Comparison of ENCODE assay signal across 17 cellular contexts in genomic region chr4:25131396-25131795, GRCh38. TPM values are rescaled to one million over a fixed set of nuclear protein-coding genes. Genes with fewer than 3 reads are reported as not detected.
A peak's percentile ranks its signal among the peaks of the same experiment; 100 is the strongest.
DNase-seq lines count a peak whose midpoint lies in the region; TF ChIP-seq lines count a peak whose summit lies in the region.
"Had no signal": no experiment of that assay in that cellular context is flagged by ENCODE, and none has a peak within 500 bp of the region (broad histone marks: within the 10 kb centered on the region; RNA-seq: fewer than 3 reads in every experiment).

No MANE protein-coding gene starts in this region.

- H3K4me3 ChIP-seq in HUES48 (ENCODE audit: low read depth, low read length): peak overlapping the region; percentile 37; the same call in 1 of the 2 replicates
- peak overlapping the region; percentile 3; the same call in 1 of the 2 replicates for H3K4me3 ChIP-seq in HUES64 (ENCODE audit: low read length)
- H3K4me3 ChIP-seq in endodermal cell (ENCODE audit: low read length): no peak overlapping the region
- H3K4me3 ChIP-seq in WERI-Rb-1 (ENCODE audit: low read depth, low read length): no peak overlapping the region

- 55% methylated on average over 2 of the region's 2 CpGs for WGBS in HUES64
- WGBS in endodermal cell (ENCODE audit: insufficient coverage in 1 of 2, insufficient read length in 1 of 2), 2 experiments: 13 to 65% methylated on average over 1 to 2 of the region's 2 CpGs

- peaks cover 8% of the 10 kb centered on the region for H3K36me3 Mint-ChIP-seq in endodermal cell (ENCODE audit: low read depth)
- H3K36me3 Mint-ChIP-seq in neural crest cell (ENCODE audit: low read depth): peaks cover 14% of the 10 kb centered on the region
- peaks cover 26% of the 10 kb centered on the region for H3K36me3 Mint-ChIP-seq in activated naive CD8-positive, alpha-beta T cell treated with anti-CD3 and anti-CD28 coated beads for 36 hours

- H3K27ac Mint-ChIP-seq in endodermal cell (peak overlapping the region; percentile 67), neural crest cell (ENCODE audit: unreplicated experiment) (peak overlapping the region; percentile 45)
- H3K27ac Mint-ChIP-seq in activated naive CD8-positive, alpha-beta T cell treated with anti-CD3 and anti-CD28 coated beads for 36 hours: no peak overlapping the region
- H3K27ac Mint-ChIP-seq: CD4-positive, CD25-positive, alpha-beta regulatory T cell had no signal

- H3K4me3 Mint-ChIP-seq in endodermal cell (no peak overlapping the region), neural crest cell (no peak overlapping the region)
- H3K4me3 Mint-ChIP-seq in activated naive CD8-positive, alpha-beta T cell treated with anti-CD3 and anti-CD28 coated beads for 36 hours: no peak overlapping the region
- H3K4me3 Mint-ChIP-seq: CD4-positive, CD25-positive, alpha-beta regulatory T cell had no signal

- no peaks in the 10 kb centered on the region for H3K9me3 ChIP-seq in HUES48 (ENCODE audit: control insufficient read depth, insufficient read depth, low read length)
- H3K9me3 ChIP-seq in HUES64 (ENCODE audit: insufficient read depth, low read depth, low read length): no peaks in the 10 kb centered on the region
- H3K9me3 ChIP-seq in endodermal cell (ENCODE audit: control insufficient read depth, low read length): peaks cover 9% of the 10 kb centered on the region
- no peaks in the 10 kb centered on the region for H3K9me3 ChIP-seq in WERI-Rb-1 (ENCODE audit: severe bottlenecking)
- H3K9me3 ChIP-seq: BE2C, Caco-2 had no signal

- H3K9me3 Mint-ChIP-seq in endodermal cell (peaks cover 12% of the 10 kb centered on the region), neural crest cell (peaks cover 7% of the 10 kb centered on the region)
- peaks cover 3% of the 10 kb centered on the region for H3K9me3 Mint-ChIP-seq in activated naive CD8-positive, alpha-beta T cell treated with anti-CD3 and anti-CD28 coated beads for 36 hours

- peaks cover 42% of the 10 kb centered on the region for H3K4me1 Mint-ChIP-seq in endodermal cell
- H3K4me1 Mint-ChIP-seq in neural crest cell: peaks cover 42% of the 10 kb centered on the region
- H3K4me1 Mint-ChIP-seq in activated naive CD8-positive, alpha-beta T cell treated with anti-CD3 and anti-CD28 coated beads for 36 hours: peaks cover 7% of the 10 kb centered on the region

- H3K36me3 ChIP-seq in HUES48 (ENCODE audit: control insufficient read depth, insufficient read depth, low read length) (no peaks in the 10 kb centered on the region), HUES64 (ENCODE audit: insufficient read depth, low read length) (no peaks in the 10 kb centered on the region), endodermal cell (ENCODE audit: control insufficient read depth, insufficient read depth, low read length) (no peaks in the 10 kb centered on the region), WERI-Rb-1 (no peaks in the 10 kb centered on the region)
- H3K36me3 ChIP-seq: BE2C had no signal

- no peaks in the 10 kb centered on the region for H3K27me3 ChIP-seq in HUES48 (ENCODE audit: control insufficient read depth, insufficient read depth, low read length)
- no peaks in the 10 kb centered on the region for H3K27me3 ChIP-seq in HUES64 (ENCODE audit: insufficient read depth, low read length)
- H3K27me3 ChIP-seq in endodermal cell (ENCODE audit: control insufficient read depth, insufficient read depth, low read length, poor library complexity, severe bottlenecking): no peaks in the 10 kb centered on the region
- H3K27me3 ChIP-seq in WERI-Rb-1 (ENCODE audit: insufficient read depth, low read depth, severe bottlenecking): no peaks in the 10 kb centered on the region
- H3K27me3 ChIP-seq: BE2C had no signal

- DNase-seq in endodermal cell: no peak
- no peak for DNase-seq in neural crest cell (ENCODE audit: low read depth, low spot score)
- no peak for DNase-seq in cerebellar cortex (ENCODE audit: low spot score)
- DNase-seq in activated naive CD8-positive, alpha-beta T cell treated with anti-CD3 and anti-CD28 coated beads for 36 hours: no peak
- DNase-seq in NCI-H1417 (lab: John Stamatoyannopoulos, UW): no peak
- no peak for DNase-seq in WERI-Rb-1
- DNase-seq: ACHN; BE2C; C1 segment of cervical spinal cord; Caco-2; CD4-positive, CD25-positive, alpha-beta regulatory T cell; GOT3; H9; KG1 had no signal

- H3K27me3 Mint-ChIP-seq in endodermal cell (ENCODE audit: insufficient read depth) (no peaks in the 10 kb centered on the region), neural crest cell (ENCODE audit: low read depth) (no peaks in the 10 kb centered on the region)
- H3K27me3 Mint-ChIP-seq in activated naive CD8-positive, alpha-beta T cell treated with anti-CD3 and anti-CD28 coated beads for 36 hours: no peaks in the 10 kb centered on the region
- H3K27me3 Mint-ChIP-seq: CD4-positive, CD25-positive, alpha-beta regulatory T cell had no signal

- TF ChIP-seq CTCF in endodermal cell (conservative IDR thresholded peaks at IDR 0.05) (no peak), neural crest cell (conservative IDR thresholded peaks at IDR 0.05) (no peak), WERI-Rb-1 (IDR thresholded peaks at IDR 0.05; ENCODE audit: low read depth, low read length) (no peak)

- H3K9ac ChIP-seq in HUES48 (ENCODE audit: low read depth, low read length): peak overlapping the region; percentile 1; the same call in 1 of the 2 replicates
- no peak overlapping the region for H3K9ac ChIP-seq in HUES64 (ENCODE audit: low read depth, low read length)
- H3K9ac ChIP-seq in endodermal cell (ENCODE audit: extremely low read depth, low read length, poor library complexity, severe bottlenecking): no peak overlapping the region

- H3K27ac ChIP-seq in HUES48 (ENCODE audit: low read depth, low read length): peak overlapping the region; percentile 91
- peak overlapping the region; percentile 64 for H3K27ac ChIP-seq in HUES64 (ENCODE audit: low read depth, low read length)
- peak overlapping the region; percentile 17 for H3K27ac ChIP-seq in endodermal cell (ENCODE audit: low read depth, low read length)
- H3K27ac ChIP-seq in WERI-Rb-1: no peak overlapping the region
- H3K27ac ChIP-seq: HL-60 had no signal

- H3K4me1 ChIP-seq in HUES48 (ENCODE audit: control insufficient read depth, insufficient read depth, low read length): peaks cover 51% of the 10 kb centered on the region
- peaks cover 54% of the 10 kb centered on the region for H3K4me1 ChIP-seq in HUES64 (ENCODE audit: insufficient read depth, low read length)
- H3K4me1 ChIP-seq in endodermal cell (ENCODE audit: control insufficient read depth, insufficient read depth, low read length): peaks cover 22% of the 10 kb centered on the region
- H3K4me1 ChIP-seq: BE2C had no signal

RNA-seq across cellular contexts. Expression of gene SEPSECS, which starts 28.9 kb away (rescaled TPM):
- polyA plus RNA-seq in HUES64 (2013, experiment 1 of 2): 2.8 TPM
- polyA plus RNA-seq in HUES64 (2013, experiment 2 of 2): 4.4 TPM
- 10 to 100 TPM in 1 of 2 donors, 1 to 10 TPM in 1; 5.9 to 12.6 TPM for total RNA-seq in endodermal cell
- 7.7 TPM for polyA plus RNA-seq in endodermal cell (2013, experiment 1 of 2)
- 7.6 TPM for polyA plus RNA-seq in endodermal cell (2013, experiment 2 of 2)
- total RNA-seq in neural crest cell: 8.2 and 9.3 TPM in 2 replicates
- 10 to 100 TPM; 11.4 to 11.6 TPM for total RNA-seq in activated naive CD8-positive, alpha-beta T cell treated with anti-CD3 and anti-CD28 coated beads for 36 hours

Comparison
In these comparisons a context has a peak if more than half of its experiments do, and no peak if none do; other contexts are left out.
1. H3K4me3 ChIP-seq: peak in HUES48 (single experiment) and HUES64 (single experiment); none in endodermal cell (single experiment) and WERI-Rb-1 (single experiment).